Comparison of ENCODE assay signal across 25 cellular contexts in genomic region chr4:1796486-1797204, GRCh38. TPM values are rescaled to one million over a fixed set of nuclear protein-coding genes. Genes with fewer than 3 reads are reported as not detected.
A peak's percentile ranks its signal among the peaks of the same experiment; 100 is the strongest.
DNase-seq lines count a peak whose midpoint lies in the region; ATAC-seq and TF ChIP-seq lines count a peak whose summit lies in the region.
"Had no signal": no experiment of that assay in that cellular context is flagged by ENCODE, and none has a peak within 500 bp of the region (broad histone marks: within the 10 kb centered on the region; RNA-seq: fewer than 3 reads in every experiment).

No MANE protein-coding gene starts in this region.

- no peak overlapping the region for H2AK5ac ChIP-seq in mesenchymal stem cell (ENCODE audit: low read length, severe bottlenecking)

- no peak overlapping the region; the same call in 1 of the 2 replicates for H3K4me3 ChIP-seq in Caco-2 (ENCODE audit: low read depth, low read length)
- H3K4me3 ChIP-seq in mesenchymal stem cell (ENCODE audit: insufficient read depth in 1 of 2, low read depth in 1 of 2, low read length in 2 of 2) = no peak overlapping the region
- H3K4me3 ChIP-seq in skin epidermis = peak overlapping the region in 4 of 7 experiments; percentile 42 to 62 (median 60)
- no peak overlapping the region for H3K4me3 ChIP-seq in MG63
- H3K4me3 ChIP-seq: left ventricle myocardium inferior, thyroid gland had no signal

- H2AFZ ChIP-seq in mesenchymal stem cell (ENCODE audit: low read depth, low read length) = no peak overlapping the region

- no peak overlapping the region for H2BK120ac ChIP-seq in mesenchymal stem cell (ENCODE audit: low read depth, low read length)

- no peak overlapping the region for H3K23ac ChIP-seq in mesenchymal stem cell (ENCODE audit: low read length in 2 of 2)

- peak overlapping the region; percentile 68 for H3K4me3 Mint-ChIP-seq in Caco-2 (ENCODE audit: unreplicated experiment)
- H3K4me3 Mint-ChIP-seq in central memory CD8-positive, alpha-beta T cell = peak overlapping the region; percentile 13
- H3K4me3 Mint-ChIP-seq: activated CD4-positive, alpha-beta memory T cell treated with anti-CD3 and anti-CD28 coated beads for 36 hours; stimulated activated naive CD8-positive, alpha-beta T cell treated with anti-CD3 and anti-CD28 coated beads, Interleukin-15, Interleukin-2, amounts not matched to agents 100 ng/mL and 50 ng/mL, for 24 hours; T-helper 2 cell treated with Interferon-gamma antibody and Interleukin-4, amounts not matched to agents 5 μg/mL and 100 μg/mL, for 36 hours had no signal

- TF ChIP-seq CTCF in Caco-2 (IDR thresholded peaks at IDR 0.05; ENCODE audit: insufficient read depth in 1 of 2, low read depth in 1 of 2, low read length in 1 of 2, severe bottlenecking in 1 of 2, unreplicated experiment in 1 of 2) = no peak

- H3K27me3 ChIP-seq in Caco-2 (replicated peaks; ENCODE audit: control insufficient read depth, insufficient read depth, low read length) = no peaks in the 10 kb centered on the region
- peaks cover 34 to 58% of the 10 kb centered on the region in 2 experiments for H3K27me3 ChIP-seq in mesenchymal stem cell (ENCODE audit: control insufficient read depth in 1 of 2, insufficient read depth in 1 of 2, low read length in 2 of 2)
- H3K27me3 ChIP-seq in MG63 = peaks cover 12% of the 10 kb centered on the region; the same call in 1 of the 2 replicates

- no peak overlapping the region for H3K4ac ChIP-seq in mesenchymal stem cell (ENCODE audit: low read depth in 1 of 2, low read length in 2 of 2)

- DNase-seq in Caco-2 (no peak), mesenchymal stem cell (no peak), kidney tubule cell (ENCODE audit: low spot score) (no peak), MG63 (no peak), posterior cingulate gyrus (no peak)
- no peak for DNase-seq in central memory CD8-positive, alpha-beta T cell (ENCODE audit: low spot score in 2 of 2)
- DNase-seq: activated CD4-positive, alpha-beta memory T cell treated with anti-CD3 and anti-CD28 coated beads for 36 hours; activated CD4-positive, alpha-beta T cell treated with anti-CD3 and anti-CD28 coated beads for 1 hour; activated naive CD4-positive, alpha-beta T cell treated with Interleukin-2 at 50 U/mL for 16 hours; CD4-positive, alpha-beta memory T cell; cerebellar nuclear complex; GOT3; left ventricle myocardium inferior; naive thymus-derived CD8-positive, alpha-beta T cell; NCI-H1436; NCI-H2081 treated with DMSO at 0.1 percent for 48 hours; SIG-M5; stimulated activated CD4-positive, alpha-beta T cell treated with anti-CD3 and anti-CD28 coated beads, Interleukin-1b, Interleukin-23, amount 100 ng/mL, for 48 hours; thyroid gland had no signal

- ATAC-seq in central memory CD8-positive, alpha-beta T cell (replicated peaks; ENCODE audit: extremely low read depth, poor library complexity, severe bottlenecking) = no peak
- ATAC-seq in HG03045 (IDR thresholded peaks at IDR 0.05; ENCODE audit: unreplicated experiment) = no peak
- ATAC-seq: naive thymus-derived CD8-positive, alpha-beta T cell; Panc1 had no signal

- no peak overlapping the region for H2BK5ac ChIP-seq in mesenchymal stem cell (ENCODE audit: low read depth, low read length, poor library complexity, severe bottlenecking)

- no peaks in the 10 kb centered on the region for H3K27me3 Mint-ChIP-seq in Caco-2 (ENCODE audit: insufficient read depth, unreplicated experiment)
- H3K27me3 Mint-ChIP-seq in central memory CD8-positive, alpha-beta T cell = peaks cover 25% of the 10 kb centered on the region

- WGBS in mesenchymal stem cell = 85% methylated on average over 14 of the region's 14 CpGs

- POLR2A ChIA-PET in Caco-2 (lab: Charles Lee) = interaction anchor here (2.6 kb wide), 1 partner anchor 48 kb away, joined by 6 read pairs; no protein-coding TSS in a partner anchor

- no peaks in the 10 kb centered on the region for H3K79me1 ChIP-seq in mesenchymal stem cell (replicated peaks; ENCODE audit: low read length, poor library complexity, severe bottlenecking)

- H3K27ac ChIP-seq in mesenchymal stem cell (ENCODE audit: low read length, poor library complexity, severe bottlenecking) = no peak overlapping the region
- H3K27ac ChIP-seq in skin epidermis = peak overlapping the region in 1 of 21 experiments; percentile 90
- H3K27ac ChIP-seq: HL-60, left ventricle myocardium inferior, thyroid gland had no signal

- H3K4me2 ChIP-seq in mesenchymal stem cell (ENCODE audit: low read length, poor library complexity, severe bottlenecking) = no peak overlapping the region

- H3K18ac ChIP-seq in mesenchymal stem cell (ENCODE audit: low read depth in 1 of 2, low read length in 2 of 2) = no peak overlapping the region

- no peak overlapping the region for H3K14ac ChIP-seq in mesenchymal stem cell (ENCODE audit: low read length in 2 of 2)

- H2BK12ac ChIP-seq in mesenchymal stem cell (ENCODE audit: low read length in 2 of 2) = no peak overlapping the region

- H3K36me3 Mint-ChIP-seq in Caco-2 (ENCODE audit: insufficient read depth, unreplicated experiment) = peaks cover 51% of the 10 kb centered on the region
- no peaks in the 10 kb centered on the region for H3K36me3 Mint-ChIP-seq in central memory CD8-positive, alpha-beta T cell (ENCODE audit: insufficient read depth)
- H3K36me3 Mint-ChIP-seq: activated CD4-positive, alpha-beta memory T cell treated with anti-CD3 and anti-CD28 coated beads for 36 hours; CD4-positive, alpha-beta memory T cell; naive thymus-derived CD8-positive, alpha-beta T cell had no signal

- CTCF ChIA-PET in Caco-2 (lab: Charles Lee) = interaction anchor here (1.8 kb wide), 1 partner anchor 103 kb away, joined by 5 read pairs; no protein-coding TSS in a partner anchor

- H4K8ac ChIP-seq in mesenchymal stem cell (ENCODE audit: low read length) = peak overlapping the region; percentile 30

- H3K4me1 ChIP-seq in Caco-2 (peaks cover 36% of the 10 kb centered on the region), mesenchymal stem cell (ENCODE audit: control insufficient read depth, insufficient read depth, low read depth, low read length) (peaks cover 32% of the 10 kb centered on the region)

- H4K91ac ChIP-seq in mesenchymal stem cell (ENCODE audit: low read length) = no peak overlapping the region

- intact Hi-C loops in Caco-2 (cut with micrococcal nuclease; ENCODE audit: unreplicated experiment) (no loop called here), posterior cingulate gyrus (cut with DNase I) (loop anchor here (5.0 kb wide), 1 partner anchor 34 kb away; no protein-coding TSS in a partner anchor)

- H3K4me1 Mint-ChIP-seq in Caco-2 (ENCODE audit: low read depth, unreplicated experiment) = peaks cover 6% of the 10 kb centered on the region
- H3K4me1 Mint-ChIP-seq in central memory CD8-positive, alpha-beta T cell = no peaks in the 10 kb centered on the region
- H3K4me1 Mint-ChIP-seq: CD4-positive, alpha-beta memory T cell had no signal

- H3K27ac Mint-ChIP-seq in Caco-2 (ENCODE audit: unreplicated experiment) = peak overlapping the region; percentile 81
- H3K27ac Mint-ChIP-seq in central memory CD8-positive, alpha-beta T cell (ENCODE audit: low read depth) = no peak overlapping the region
- H3K27ac Mint-ChIP-seq: activated CD4-positive, alpha-beta memory T cell treated with anti-CD3 and anti-CD28 coated beads for 36 hours; CD4-positive, alpha-beta memory T cell; stimulated activated naive CD8-positive, alpha-beta T cell treated with anti-CD3 and anti-CD28 coated beads, Interleukin-15, Interleukin-2, amounts not matched to agents 100 ng/mL and 50 ng/mL, for 24 hours; T-helper 2 cell treated with Interferon-gamma antibody and Interleukin-4, amounts not matched to agents 5 μg/mL and 100 μg/mL, for 36 hours had no signal

- no peaks in the 10 kb centered on the region for H3K9me3 Mint-ChIP-seq in Caco-2 (ENCODE audit: unreplicated experiment)
- no peaks in the 10 kb centered on the region for H3K9me3 Mint-ChIP-seq in central memory CD8-positive, alpha-beta T cell
- H3K9me3 Mint-ChIP-seq: activated CD4-positive, alpha-beta memory T cell treated with anti-CD3 and anti-CD28 coated beads for 36 hours; CD4-positive, alpha-beta memory T cell; naive thymus-derived CD8-positive, alpha-beta T cell; stimulated activated naive CD8-positive, alpha-beta T cell treated with anti-CD3 and anti-CD28 coated beads, Interleukin-15, Interleukin-2, amounts not matched to agents 100 ng/mL and 50 ng/mL, for 24 hours; T-helper 2 cell treated with Interferon-gamma antibody and Interleukin-4, amounts not matched to agents 5 μg/mL and 100 μg/mL, for 36 hours had no signal

- no peak overlapping the region for H2BK15ac ChIP-seq in mesenchymal stem cell (ENCODE audit: low read depth, poor library complexity, severe bottlenecking)

- H3K9ac ChIP-seq in mesenchymal stem cell (ENCODE audit: low read length) = no peak overlapping the region

- no peaks in the 10 kb centered on the region for H3K9me3 ChIP-seq in Caco-2
- no peaks in the 10 kb centered on the region for H3K9me3 ChIP-seq in mesenchymal stem cell (ENCODE audit: control insufficient read depth, low read length)
- no peaks in the 10 kb centered on the region for H3K9me3 ChIP-seq in MG63
- H3K9me3 ChIP-seq: left ventricle myocardium inferior, thyroid gland had no signal

- no TSS peak for BruUV-seq in Caco-2 (replicated peaks; lab: Mats Ljungman, UMichigan)

- H3K36me3 ChIP-seq in Caco-2 (ENCODE audit: control insufficient read depth, insufficient read depth, low read length) = peaks cover 4% of the 10 kb centered on the region
- no peaks in the 10 kb centered on the region for H3K36me3 ChIP-seq in mesenchymal stem cell (ENCODE audit: control insufficient read depth in 1 of 2, insufficient read depth in 2 of 2, low read depth in 1 of 2, low read length in 2 of 2)
- no peaks in the 10 kb centered on the region for H3K36me3 ChIP-seq in MG63
- H3K36me3 ChIP-seq: left ventricle myocardium inferior, thyroid gland had no signal

RNA-seq across cellular contexts. Expression of gene FGFR3, which starts 3.6 kb away (rescaled TPM):
- total RNA-seq in Caco-2 (2022) = 112 and 132 TPM in 2 replicates
- polyA plus RNA-seq in mesenchymal stem cell (2013, experiment 1 of 2) = 0.65 TPM
- 0.48 TPM for polyA plus RNA-seq in mesenchymal stem cell (2013, experiment 2 of 2)
- total RNA-seq in MG63 (2014; rRNA removed; shearing (Covaris generic); ENCODE audit: low replicate concordance) = 0.07 and 8.9 TPM in 2 replicates
- total RNA-seq: naive thymus-derived CD8-positive, alpha-beta T cell had no signal
- polyA plus RNA-seq: CD4-positive, alpha-beta memory T cell had no signal

RNA-seq across cellular contexts. Expression of gene LETM1, which starts 59.3 kb away (rescaled TPM):
- total RNA-seq in Caco-2 (2022) = 63.9 and 68.9 TPM in 2 replicates
- 17.9 TPM for polyA plus RNA-seq in mesenchymal stem cell (2013, experiment 1 of 2)
- polyA plus RNA-seq in mesenchymal stem cell (2013, experiment 2 of 2) = 17.5 TPM
- total RNA-seq in MG63 (2014; rRNA removed; shearing (Covaris generic); ENCODE audit: low replicate concordance) = 31.7 and 49.4 TPM in 2 replicates

Comparison
In these comparisons a context has a peak if more than half of its experiments do, and no peak if none do; other contexts are left out.
1. H3K4me3 ChIP-seq: peak in skin epidermis (4 of 7); none in Caco-2 (single experiment), mesenchymal stem cell (0 of 2) and MG63 (single experiment).
2. RNA of gene FGFR3, which starts 3.6 kb away (total RNA-seq): 112 to 132 TPM in Caco-2; 0.07 to 8.9 TPM in MG63; every median in the first group is over 10 times any median in the second.